8 cellular contexts compared by ENCODE assay signal in the genomic region with DNA sequence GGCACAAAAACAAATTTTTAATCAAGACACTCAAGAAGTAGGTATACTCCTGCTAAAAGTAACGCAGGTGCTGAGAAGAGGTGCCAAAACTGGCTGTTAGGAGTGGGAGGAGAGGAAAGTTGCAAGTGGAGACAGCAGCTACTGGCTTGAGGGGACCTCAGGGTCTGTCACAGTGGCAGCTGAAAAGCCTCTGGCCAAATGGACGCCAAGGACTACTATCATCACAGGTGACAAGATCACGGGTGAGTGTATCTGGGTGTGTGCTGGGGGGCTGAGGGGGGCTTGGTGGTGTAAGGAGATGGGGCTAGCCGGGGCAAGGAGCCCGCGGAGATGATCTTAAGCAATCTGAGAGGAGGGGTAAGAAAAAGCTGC. TPM values are rescaled to one million over a fixed set of nuclear protein-coding genes. Genes with fewer than 3 reads are reported as not detected.
DNase-seq lines count a peak whose midpoint lies in the region; ATAC-seq and TF ChIP-seq lines count a peak whose summit lies in the region.

No MANE protein-coding gene starts in this region.

- H3K36me3 ChIP-seq in iPS DF 6.9 (ENCODE audit: control insufficient read depth, insufficient read depth, low read length) (peaks cover 8% of the 10 kb centered on the region), spleen (peaks cover 0 to 30% (median 0%) of the 10 kb centered on the region in 6 donors)

- H3K27me3 ChIP-seq in iPS DF 6.9 (ENCODE audit: control insufficient read depth, insufficient read depth, low read length) (no peaks in the 10 kb centered on the region), spleen (replicated peaks in 1 of 7) (no peaks in the 10 kb centered on the region)

- TF ChIP-seq CTCF in spleen (IDR thresholded peaks at IDR 0.05 in 8 of 11, conservative IDR thresholded peaks at IDR 0.05 in 3 of 11), result no peak

- peak; percentile 11 for ATAC-seq in HG02852 (IDR thresholded peaks at IDR 0.05; ENCODE audit: unreplicated experiment)

- TF ChIP-seq POLR2A in spleen (IDR thresholded peaks at IDR 0.05), result no peak

- no CpG with 5 or more reads among the region's 6 CpGs for WGBS in iPS DF 6.9 (ENCODE audit: insufficient coverage, insufficient read length)
- WGBS in spleen, 5 donors, result 1 to 4% (median 3%) methylated on average over 6 of the region's 6 CpGs

- peak overlapping the region; percentile 97 for H3K4me3 Mint-ChIP-seq in activated CD4-positive, alpha-beta memory T cell treated with anti-CD3 and anti-CD28 coated beads for 36 hours

- H3K27me3 Mint-ChIP-seq in activated CD4-positive, alpha-beta memory T cell treated with anti-CD3 and anti-CD28 coated beads for 36 hours, result no peaks in the 10 kb centered on the region

- peak; percentile 24 for DNase-seq in GM03348 (ENCODE audit: low spot score)
- no peak for DNase-seq in activated CD4-positive, alpha-beta memory T cell treated with anti-CD3 and anti-CD28 coated beads for 36 hours
- no peak for DNase-seq in iPS DF 6.9 (ENCODE audit: low read depth, low spot score)
- DNase-seq in spleen, result no peak
- DNase-seq in stimulated activated naive CD4-positive, alpha-beta T cell (lab: John Stamatoyannopoulos, UW), result no peak
- DNase-seq in SHP77 (lab: John Stamatoyannopoulos, UW), result no peak
- DNase-seq in activated effector memory CD4-positive, alpha-beta T cell treated with anti-CD3 and anti-CD28 coated beads, Interleukin-2, amount 50 U/mL, for 16 hours, result no peak

- peaks cover 23% of the 10 kb centered on the region for H3K36me3 Mint-ChIP-seq in activated CD4-positive, alpha-beta memory T cell treated with anti-CD3 and anti-CD28 coated beads for 36 hours

- no peaks in the 10 kb centered on the region for H3K9me3 Mint-ChIP-seq in activated CD4-positive, alpha-beta memory T cell treated with anti-CD3 and anti-CD28 coated beads for 36 hours

- intact Hi-C loops in activated CD4-positive, alpha-beta memory T cell treated with anti-CD3 and anti-CD28 coated beads for 36 hours (cut with micrococcal nuclease), result loop anchor here (2.0 to 10.0 kb wide), 4 partner anchors 324 to 1852 kb away; a partner anchor contains a TSS
- intact Hi-C loops in spleen (cut with DNase I; ENCODE audit: low total_unique reads), result no loop called here

- H3K27ac ChIP-seq in iPS DF 6.9 (ENCODE audit: low read length) (no peak overlapping the region), spleen (peak overlapping the region; percentile 66 to 89 (median 85))

- H3K4me3 ChIP-seq in iPS DF 6.9 (ENCODE audit: low read length) (peak overlapping the region; percentile 94), spleen (peak overlapping the region; percentile 81 to 97 (median 92))

- CTCF ChIA-PET in activated CD4-positive, alpha-beta memory T cell treated with anti-CD3 and anti-CD28 coated beads for 36 hours (lab: Charles Lee), result interaction anchor here (1.0 kb wide), 1 partner anchor 100 kb away, joined by 3 read pairs; no protein-coding TSS in a partner anchor

- H3K4me1 ChIP-seq in iPS DF 6.9 (ENCODE audit: control insufficient read depth, insufficient read depth, low read length) (no peaks in the 10 kb centered on the region; the same call in 1 of the 2 replicates), spleen (peaks cover 7 to 49% (median 29%) of the 10 kb centered on the region in 6 donors)

- H3K4me1 Mint-ChIP-seq in activated CD4-positive, alpha-beta memory T cell treated with anti-CD3 and anti-CD28 coated beads for 36 hours (ENCODE audit: low read depth), result peaks cover 34% of the 10 kb centered on the region

- H3K9me3 ChIP-seq in iPS DF 6.9 (ENCODE audit: control insufficient read depth, insufficient read depth, low read length) (no peaks in the 10 kb centered on the region), spleen (no peaks in the 10 kb centered on the region)

- H3K27ac Mint-ChIP-seq in activated CD4-positive, alpha-beta memory T cell treated with anti-CD3 and anti-CD28 coated beads for 36 hours, result peak overlapping the region; percentile 56

- POLR2A ChIA-PET in activated CD4-positive, alpha-beta memory T cell treated with anti-CD3 and anti-CD28 coated beads for 36 hours (lab: Charles Lee), result no interaction called here

RNA-seq across cellular contexts. Expression of a gene that starts 0.7 kb away (rescaled TPM):
- total RNA-seq in activated CD4-positive, alpha-beta memory T cell treated with anti-CD3 and anti-CD28 coated beads for 36 hours, result 1 to 10 TPM; 7.8 to 7.9 TPM
- 10 to 100 TPM in 6 of 7 donors, 1 to 10 TPM in 1; 8.0 to 18.6 (median 14.9) TPM for total RNA-seq in spleen
- 1 to 10 TPM; 6.3 to 9.7 (median 9.1) TPM for polyA plus RNA-seq in spleen

RNA-seq across cellular contexts. Expression of a gene that starts 13.5 kb away (rescaled TPM):
- total RNA-seq in activated CD4-positive, alpha-beta memory T cell treated with anti-CD3 and anti-CD28 coated beads for 36 hours, result not detected
- not detected for total RNA-seq in spleen
- not detected for polyA plus RNA-seq in spleen
